In genomic region chr1:22267413-22268257, GRCh38 we compare ENCODE assay signal across 24 cellular contexts.
"Had no signal": no experiment of that assay in that cellular context is flagged by ENCODE, and none has a peak within 500 bp of the region (broad histone marks: within the 10 kb centered on the region; RNA-seq: fewer than 3 reads in every experiment).

No MANE protein-coding gene starts in this region.

- H3K4me3 ChIP-seq: esophagus muscularis mucosa, gastrocnemius medialis, left ventricle myocardium inferior, lung, pancreas, psoas muscle, testis, tibial nerve had no signal

- FAIRE-seq: colon, pancreas had no signal

- H3K9me3 Mint-ChIP-seq: dendritic cell treated with granulocyte-macrophage colony-stimulating factor and Interleukin-4, amounts not matched to agents 40 ng/mL and 50 ng/mL, for 4 days; effector memory CD8-positive, alpha-beta T cell; naive thymus-derived CD8-positive, alpha-beta T cell; neural crest cell; stimulated activated naive CD8-positive, alpha-beta T cell treated with anti-CD3 and anti-CD28 coated beads, Interleukin-15, amount 100 ng/mL, for 72 hours had no signal

- H3K36me3 ChIP-seq: esophagus muscularis mucosa, gastrocnemius medialis, left ventricle myocardium inferior, pancreas, tibial nerve had no signal

- H3K4me3 Mint-ChIP-seq: dendritic cell treated with granulocyte-macrophage colony-stimulating factor and Interleukin-4, amounts not matched to agents 40 ng/mL and 50 ng/mL, for 4 days; effector memory CD8-positive, alpha-beta T cell; naive thymus-derived CD8-positive, alpha-beta T cell; neural crest cell; stimulated activated naive B cell treated with anti-CD40 and anti-IgM and Interleukin-4, amounts not matched to agents 10 μg/mL and 1 μg/mL and 100 μg/mL, for 72 hours; stimulated activated naive CD8-positive, alpha-beta T cell treated with anti-CD3 and anti-CD28 coated beads, Interleukin-15, amount 100 ng/mL, for 72 hours had no signal

- H3K36me3 Mint-ChIP-seq: naive thymus-derived CD8-positive, alpha-beta T cell; stimulated activated naive B cell treated with anti-CD40 and anti-IgM and Interleukin-4, amounts not matched to agents 10 μg/mL and 1 μg/mL and 100 μg/mL, for 72 hours had no signal

- H3K9me3 ChIP-seq: esophagus muscularis mucosa, gastrocnemius medialis, left ventricle myocardium inferior, pancreas, psoas muscle, testis, tibial nerve had no signal

- H3K4me1 ChIP-seq: esophagus muscularis mucosa, gastrocnemius medialis, left ventricle myocardium inferior, pancreas, psoas muscle, testis, tibial nerve had no signal

- H3K27me3 ChIP-seq: pancreas, testis had no signal

- ATAC-seq: effector memory CD8-positive, alpha-beta T cell; gastrocnemius medialis; naive thymus-derived CD8-positive, alpha-beta T cell; pancreas; psoas muscle; sciatic nerve; stimulated activated naive B cell treated with anti-CD40 and anti-IgM and Interleukin-4, amounts not matched to agents 10 μg/mL and 1 μg/mL and 100 μg/mL, for 72 hours; stimulated activated naive CD8-positive, alpha-beta T cell treated with anti-CD3 and anti-CD28 coated beads, Interleukin-15, amount 100 ng/mL, for 72 hours had no signal

- H3K27ac ChIP-seq: epithelial cell of prostate, esophagus muscularis mucosa, gastrocnemius medialis, left ventricle myocardium inferior, pancreas, psoas muscle, testis, tibial nerve had no signal

- H3K27ac Mint-ChIP-seq: dendritic cell treated with granulocyte-macrophage colony-stimulating factor and Interleukin-4, amounts not matched to agents 40 ng/mL and 50 ng/mL, for 4 days; effector memory CD8-positive, alpha-beta T cell; naive thymus-derived CD8-positive, alpha-beta T cell; stimulated activated naive B cell treated with anti-CD40 and anti-IgM and Interleukin-4, amounts not matched to agents 10 μg/mL and 1 μg/mL and 100 μg/mL, for 72 hours; stimulated activated naive CD8-positive, alpha-beta T cell treated with anti-CD3 and anti-CD28 coated beads, Interleukin-15, amount 100 ng/mL, for 72 hours had no signal

- DNase-seq: cerebellar nuclear complex; effector memory CD8-positive, alpha-beta T cell; gastrocnemius medialis; islet precursor cell; left ventricle myocardium inferior; mesendoderm; naive thymus-derived CD8-positive, alpha-beta T cell; occipital lobe; psoas muscle; retina; stimulated activated CD4-positive, alpha-beta T cell treated with anti-CD3 and anti-CD28 coated beads, Interleukin-2, amount 100 ng/mL, for 24 hours; stimulated activated CD4-positive, alpha-beta T cell treated with anti-CD3 and anti-CD28 coated beads, Interleukin-4, amount 100 ng/mL, for 4 hours; stimulated activated naive B cell treated with anti-CD40 and anti-IgM and Interleukin-4, amounts not matched to agents 10 μg/mL and 1 μg/mL and 100 μg/mL, for 72 hours; stimulated activated naive CD8-positive, alpha-beta T cell treated with anti-CD3 and anti-CD28 coated beads, Interleukin-15, amount 100 ng/mL, for 72 hours; testis had no signal
